In the genomic region with DNA sequence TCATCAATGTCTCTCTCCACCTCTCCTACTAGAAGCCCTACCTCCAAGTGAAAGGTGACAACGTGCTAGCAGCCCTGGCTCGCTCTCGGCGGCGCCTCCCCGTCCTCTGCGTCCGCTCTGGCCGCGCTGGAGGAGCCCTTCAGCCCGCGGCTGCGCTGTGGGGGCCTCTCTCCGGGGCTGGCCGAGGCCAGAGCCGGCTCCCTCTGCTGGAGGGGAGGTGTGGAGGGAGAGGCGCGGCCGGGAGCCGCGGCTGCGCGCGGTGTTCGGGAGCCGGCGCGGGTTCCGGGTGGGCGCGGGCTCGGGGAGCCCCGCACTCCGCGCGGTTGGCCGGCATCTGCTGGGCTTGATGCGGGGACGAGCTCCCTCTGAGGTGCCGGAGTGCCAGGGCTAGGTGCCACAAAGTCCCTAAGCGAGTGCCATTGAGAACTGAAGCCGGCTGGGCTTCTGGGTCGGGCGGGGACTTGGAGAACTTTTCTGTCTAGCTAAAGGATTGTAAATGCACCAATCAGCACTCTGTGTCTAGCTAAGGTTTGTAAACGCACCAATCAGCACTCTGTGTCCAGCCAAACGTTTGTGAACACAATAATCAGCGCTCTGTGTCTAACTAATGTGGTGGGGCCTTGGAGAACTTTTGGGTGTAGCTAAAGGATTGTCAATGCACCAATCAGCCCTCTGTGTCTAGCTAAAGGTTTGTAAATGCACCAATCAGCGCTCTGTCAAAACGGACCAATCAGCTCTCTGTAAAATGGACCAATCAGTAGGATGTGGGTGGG, we compare ENCODE assay signal across 10 cellular contexts.
DNase-seq lines count a peak whose midpoint lies in the region; ATAC-seq and TF ChIP-seq lines count a peak whose summit lies in the region.
"Had no signal": no experiment of that assay in that cellular context is flagged by ENCODE, and none has a peak within 500 bp of the region (broad histone marks: within the 10 kb centered on the region; RNA-seq: fewer than 3 reads in every experiment).

No MANE protein-coding gene starts in this region.

- H3K27me3 ChIP-seq in NT2/D1 (ENCODE audit: insufficient read depth, insufficient read length) (peaks cover 2% of the 10 kb centered on the region), foreskin keratinocyte (no peaks in the 10 kb centered on the region)
- H3K27me3 ChIP-seq: sigmoid colon had no signal

- H3K27ac Mint-ChIP-seq in activated T-cell treated with anti-CD3 and anti-CD28 coated beads, Interleukin-2, amount 50 U/mL, for 24 hours: no peak overlapping the region
- H3K27ac Mint-ChIP-seq in stimulated activated naive B cell treated with anti-CD40 and anti-IgM and Interleukin-4, amounts not matched to agents 10 μg/mL and 1 μg/mL and 100 μg/mL, for 72 hours: no peak overlapping the region

- no peak for DNase-seq in activated T-cell treated with anti-CD3 and anti-CD28 coated beads, Interleukin-2, amount 50 U/mL, for 24 hours
- no peak for DNase-seq in activated T-cell treated with anti-CD3 and anti-CD28 coated beads, Interleukin-2, amount 50 U/mL, for 1 hour
- peak; percentile 16 for DNase-seq in NT2/D1 (ENCODE audit: low read depth, low spot score)
- DNase-seq in foreskin keratinocyte: peak in 1 of 2 donors; percentile 34
- DNase-seq in stimulated activated naive B cell treated with anti-CD40 and anti-IgM and Interleukin-4, amounts not matched to agents 10 μg/mL and 1 μg/mL and 100 μg/mL, for 72 hours: no peak
- DNase-seq in central memory CD4-positive, alpha-beta T cell: no peak
- DNase-seq: sigmoid colon, T-helper 9 cell had no signal

- TF ChIP-seq CTCF in foreskin keratinocyte (conservative IDR thresholded peaks at IDR 0.05): peak; percentile 66

- peaks cover 3% of the 10 kb centered on the region for H3K4me1 Mint-ChIP-seq in activated T-cell treated with anti-CD3 and anti-CD28 coated beads, Interleukin-2, amount 50 U/mL, for 24 hours (ENCODE audit: low read depth)
- no peaks in the 10 kb centered on the region for H3K4me1 Mint-ChIP-seq in stimulated activated naive B cell treated with anti-CD40 and anti-IgM and Interleukin-4, amounts not matched to agents 10 μg/mL and 1 μg/mL and 100 μg/mL, for 72 hours

- no peaks in the 10 kb centered on the region for H3K36me3 Mint-ChIP-seq in activated T-cell treated with anti-CD3 and anti-CD28 coated beads, Interleukin-2, amount 50 U/mL, for 24 hours (ENCODE audit: low read depth)
- no peaks in the 10 kb centered on the region for H3K36me3 Mint-ChIP-seq in stimulated activated naive B cell treated with anti-CD40 and anti-IgM and Interleukin-4, amounts not matched to agents 10 μg/mL and 1 μg/mL and 100 μg/mL, for 72 hours

- H3K4me1 ChIP-seq in NT2/D1 (ENCODE audit: insufficient read depth, insufficient read length) (no peaks in the 10 kb centered on the region), foreskin keratinocyte (no peaks in the 10 kb centered on the region)

- H3K27ac ChIP-seq in foreskin keratinocyte: peak overlapping the region; percentile 36

- ATAC-seq in foreskin keratinocyte: peak; percentile 83
- ATAC-seq in stimulated activated naive B cell treated with anti-CD40 and anti-IgM and Interleukin-4, amounts not matched to agents 10 μg/mL and 1 μg/mL and 100 μg/mL, for 72 hours (replicated peaks): peak in 1 of 2 donors; percentile 31
- ATAC-seq in GM19467 (IDR thresholded peaks at IDR 0.05; ENCODE audit: unreplicated experiment): no peak
- ATAC-seq in GM19455 (IDR thresholded peaks at IDR 0.05; ENCODE audit: unreplicated experiment): no peak

- peaks cover 7% of the 10 kb centered on the region; the same call in 1 of the 2 replicates for H3K9me3 ChIP-seq in NT2/D1 (ENCODE audit: insufficient read depth, low read length)
- H3K9me3 ChIP-seq: sigmoid colon had no signal

- H3K4me3 Mint-ChIP-seq in activated T-cell treated with anti-CD3 and anti-CD28 coated beads, Interleukin-2, amount 50 U/mL, for 24 hours: peak overlapping the region; percentile 23
- peak overlapping the region; percentile 6 to 56 for H3K4me3 Mint-ChIP-seq in stimulated activated naive B cell treated with anti-CD40 and anti-IgM and Interleukin-4, amounts not matched to agents 10 μg/mL and 1 μg/mL and 100 μg/mL, for 72 hours

- no peaks in the 10 kb centered on the region for H3K9me3 Mint-ChIP-seq in activated T-cell treated with anti-CD3 and anti-CD28 coated beads, Interleukin-2, amount 50 U/mL, for 24 hours
- peaks cover 6 to 8% of the 10 kb centered on the region in 2 donors for H3K9me3 Mint-ChIP-seq in stimulated activated naive B cell treated with anti-CD40 and anti-IgM and Interleukin-4, amounts not matched to agents 10 μg/mL and 1 μg/mL and 100 μg/mL, for 72 hours

- H3K9ac ChIP-seq in NT2/D1 (ENCODE audit: insufficient read length, low read depth): peak overlapping the region; percentile 14

- H3K36me3 ChIP-seq in NT2/D1 (ENCODE audit: insufficient read depth, insufficient read length, low read length): no peaks in the 10 kb centered on the region
- H3K36me3 ChIP-seq: sigmoid colon had no signal

- H3K4me3 ChIP-seq in NT2/D1 (ENCODE audit: insufficient read length, low read depth): peak overlapping the region; percentile 39

- H3K27me3 Mint-ChIP-seq in activated T-cell treated with anti-CD3 and anti-CD28 coated beads, Interleukin-2, amount 50 U/mL, for 24 hours: peaks cover 24% of the 10 kb centered on the region
- peaks cover 5 to 20% of the 10 kb centered on the region in 2 donors for H3K27me3 Mint-ChIP-seq in stimulated activated naive B cell treated with anti-CD40 and anti-IgM and Interleukin-4, amounts not matched to agents 10 μg/mL and 1 μg/mL and 100 μg/mL, for 72 hours
